3 cellular contexts compared by ENCODE assay signal in the genomic region with DNA sequence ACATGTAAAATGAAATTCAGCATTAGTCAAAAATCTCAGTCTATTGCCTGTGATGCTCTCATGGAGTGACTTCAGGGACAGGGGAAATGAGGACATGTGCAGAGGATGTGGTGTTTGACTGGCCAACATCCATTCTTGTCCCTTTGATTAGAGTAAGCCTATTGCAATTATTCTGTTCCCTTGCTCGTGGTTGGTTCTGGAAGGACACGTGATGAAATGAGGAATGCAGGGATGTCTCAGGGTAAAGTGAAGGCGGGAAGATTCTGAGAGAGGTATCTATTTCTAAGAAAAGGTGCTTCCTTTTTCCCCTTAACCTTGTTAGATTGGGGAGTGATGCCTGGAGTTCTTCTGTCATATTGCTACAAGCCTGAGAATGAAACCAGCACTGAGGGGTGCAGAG.
TF ChIP-seq lines count a peak whose summit lies in the region.

No MANE protein-coding gene starts in this region.

TF ChIP-seq in GM23338, 12 proteins besides CTCF, POLR2A, EP300 and RAD21:
- no peak for TF ChIP-seq EZH2 (IDR thresholded peaks at IDR 0.05; ENCODE audit: low read depth, unreplicated experiment)
- no peak for TF ChIP-seq EZH2phosphoT487 (IDR thresholded peaks at IDR 0.05; ENCODE audit: unreplicated experiment)
- no peak for TF ChIP-seq STAT1 (IDR thresholded peaks at IDR 0.05; ENCODE audit: unreplicated experiment)
- TF ChIP-seq ZNF462 (CRISPR knock-in tag; IDR thresholded peaks at IDR 0.05): no peak
TF ChIP-seq in GM23338: peak in this region for 0.

TF ChIP-seq in GM12878, 131 proteins besides CTCF, POLR2A, EP300 and RAD21:
- TF ChIP-seq CHD4 (IDR thresholded peaks at IDR 0.05): no peak
- TF ChIP-seq ZNF24 (IDR thresholded peaks at IDR 0.05): no peak
- no peak for TF ChIP-seq SMARCA5 (IDR thresholded peaks at IDR 0.05)
- TF ChIP-seq BCL11A (IDR thresholded peaks at IDR 0.05; ENCODE audit: low read depth, low read length): no peak
- no peak for TF ChIP-seq HCFC1 (IDR thresholded peaks at IDR 0.05; ENCODE audit: low read length)
- TF ChIP-seq, protein P1, sequence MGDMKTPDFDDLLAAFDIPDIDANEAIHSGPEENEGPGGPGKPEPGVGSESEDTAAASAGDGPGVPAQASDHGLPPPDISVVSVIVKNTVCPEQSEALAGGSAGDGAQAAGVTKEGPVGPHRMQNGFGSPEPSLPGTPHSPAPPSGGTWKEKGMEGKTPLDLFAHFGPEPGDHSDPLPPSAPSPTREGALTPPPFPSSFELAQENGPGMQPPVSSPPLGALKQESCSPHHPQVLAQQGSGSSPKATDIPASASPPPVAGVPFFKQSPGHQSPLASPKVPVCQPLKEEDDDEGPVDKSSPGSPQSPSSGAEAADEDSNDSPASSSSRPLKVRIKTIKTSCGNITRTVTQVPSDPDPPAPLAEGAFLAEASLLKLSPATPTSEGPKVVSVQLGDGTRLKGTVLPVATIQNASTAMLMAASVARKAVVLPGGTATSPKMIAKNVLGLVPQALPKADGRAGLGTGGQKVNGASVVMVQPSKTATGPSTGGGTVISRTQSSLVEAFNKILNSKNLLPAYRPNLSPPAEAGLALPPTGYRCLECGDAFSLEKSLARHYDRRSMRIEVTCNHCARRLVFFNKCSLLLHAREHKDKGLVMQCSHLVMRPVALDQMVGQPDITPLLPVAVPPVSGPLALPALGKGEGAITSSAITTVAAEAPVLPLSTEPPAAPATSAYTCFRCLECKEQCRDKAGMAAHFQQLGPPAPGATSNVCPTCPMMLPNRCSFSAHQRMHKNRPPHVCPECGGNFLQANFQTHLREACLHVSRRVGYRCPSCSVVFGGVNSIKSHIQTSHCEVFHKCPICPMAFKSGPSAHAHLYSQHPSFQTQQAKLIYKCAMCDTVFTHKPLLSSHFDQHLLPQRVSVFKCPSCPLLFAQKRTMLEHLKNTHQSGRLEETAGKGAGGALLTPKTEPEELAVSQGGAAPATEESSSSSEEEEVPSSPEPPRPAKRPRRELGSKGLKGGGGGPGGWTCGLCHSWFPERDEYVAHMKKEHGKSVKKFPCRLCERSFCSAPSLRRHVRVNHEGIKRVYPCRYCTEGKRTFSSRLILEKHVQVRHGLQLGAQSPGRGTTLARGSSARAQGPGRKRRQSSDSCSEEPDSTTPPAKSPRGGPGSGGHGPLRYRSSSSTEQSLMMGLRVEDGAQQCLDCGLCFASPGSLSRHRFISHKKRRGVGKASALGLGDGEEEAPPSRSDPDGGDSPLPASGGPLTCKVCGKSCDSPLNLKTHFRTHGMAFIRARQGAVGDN (IDR thresholded peaks at IDR 0.05): no peak
- TF ChIP-seq STAT1 (conservative IDR thresholded peaks at IDR 0.05): no peak
- peak; percentile 19; the same call in 1 of the 2 replicates for TF ChIP-seq RAD51 (IDR thresholded peaks at IDR 0.05)
- TF ChIP-seq, protein P2, sequence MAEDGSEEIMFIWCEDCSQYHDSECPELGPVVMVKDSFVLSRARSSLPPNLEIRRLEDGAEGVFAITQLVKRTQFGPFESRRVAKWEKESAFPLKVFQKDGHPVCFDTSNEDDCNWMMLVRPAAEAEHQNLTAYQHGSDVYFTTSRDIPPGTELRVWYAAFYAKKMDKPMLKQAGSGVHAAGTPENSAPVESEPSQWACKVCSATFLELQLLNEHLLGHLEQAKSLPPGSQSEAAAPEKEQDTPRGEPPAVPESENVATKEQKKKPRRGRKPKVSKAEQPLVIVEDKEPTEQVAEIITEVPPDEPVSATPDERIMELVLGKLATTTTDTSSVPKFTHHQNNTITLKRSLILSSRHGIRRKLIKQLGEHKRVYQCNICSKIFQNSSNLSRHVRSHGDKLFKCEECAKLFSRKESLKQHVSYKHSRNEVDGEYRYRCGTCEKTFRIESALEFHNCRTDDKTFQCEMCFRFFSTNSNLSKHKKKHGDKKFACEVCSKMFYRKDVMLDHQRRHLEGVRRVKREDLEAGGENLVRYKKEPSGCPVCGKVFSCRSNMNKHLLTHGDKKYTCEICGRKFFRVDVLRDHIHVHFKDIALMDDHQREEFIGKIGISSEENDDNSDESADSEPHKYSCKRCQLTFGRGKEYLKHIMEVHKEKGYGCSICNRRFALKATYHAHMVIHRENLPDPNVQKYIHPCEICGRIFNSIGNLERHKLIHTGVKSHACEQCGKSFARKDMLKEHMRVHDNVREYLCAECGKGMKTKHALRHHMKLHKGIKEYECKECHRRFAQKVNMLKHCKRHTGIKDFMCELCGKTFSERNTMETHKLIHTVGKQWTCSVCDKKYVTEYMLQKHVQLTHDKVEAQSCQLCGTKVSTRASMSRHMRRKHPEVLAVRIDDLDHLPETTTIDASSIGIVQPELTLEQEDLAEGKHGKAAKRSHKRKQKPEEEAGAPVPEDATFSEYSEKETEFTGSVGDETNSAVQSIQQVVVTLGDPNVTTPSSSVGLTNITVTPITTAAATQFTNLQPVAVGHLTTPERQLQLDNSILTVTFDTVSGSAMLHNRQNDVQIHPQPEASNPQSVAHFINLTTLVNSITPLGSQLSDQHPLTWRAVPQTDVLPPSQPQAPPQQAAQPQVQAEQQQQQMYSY (CRISPR knock-in tag; IDR thresholded peaks at IDR 0.05): no peak
TF ChIP-seq in GM12878: peak in this region for 1.

TF ChIP-seq in H1, 55 proteins besides CTCF, POLR2A, EP300 and RAD21:
- TF ChIP-seq, protein P3, sequence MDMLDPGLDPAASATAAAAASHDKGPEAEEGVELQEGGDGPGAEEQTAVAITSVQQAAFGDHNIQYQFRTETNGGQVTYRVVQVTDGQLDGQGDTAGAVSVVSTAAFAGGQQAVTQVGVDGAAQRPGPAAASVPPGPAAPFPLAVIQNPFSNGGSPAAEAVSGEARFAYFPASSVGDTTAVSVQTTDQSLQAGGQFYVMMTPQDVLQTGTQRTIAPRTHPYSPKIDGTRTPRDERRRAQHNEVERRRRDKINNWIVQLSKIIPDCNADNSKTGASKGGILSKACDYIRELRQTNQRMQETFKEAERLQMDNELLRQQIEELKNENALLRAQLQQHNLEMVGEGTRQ (IDR thresholded peaks at IDR 0.05; ENCODE audit: low read length): peak; percentile 45; the same call in 1 of the 2 replicates
- no peak for TF ChIP-seq SIX5 (IDR thresholded peaks at IDR 0.05; ENCODE audit: low read depth, low read length)
- TF ChIP-seq SP4 (IDR thresholded peaks at IDR 0.05; ENCODE audit: low read length): no peak
